Comparison of ENCODE assay signal across 22 cellular contexts in the genomic region with DNA sequence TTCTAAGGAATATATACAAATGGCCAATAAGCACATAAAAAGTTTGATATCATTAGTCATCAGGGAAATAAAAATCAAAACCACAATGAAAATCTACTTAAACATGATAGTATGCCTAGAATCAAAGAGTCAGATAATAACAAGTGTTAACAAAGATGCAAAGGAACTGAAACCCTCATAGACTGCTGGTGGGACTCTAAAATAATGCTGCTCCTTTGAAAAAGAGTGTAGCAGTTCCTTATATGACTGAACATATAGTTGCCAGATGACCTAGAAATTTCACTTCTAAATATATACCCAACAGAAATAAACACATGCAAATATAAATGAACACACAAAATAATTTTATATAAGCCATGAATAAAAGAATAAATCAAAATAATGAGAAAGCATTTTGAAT.
DNase-seq lines count a peak whose midpoint lies in the region; ATAC-seq and TF ChIP-seq lines count a peak whose summit lies in the region.
"Had no signal": no experiment of that assay in that cellular context is flagged by ENCODE, and none has a peak within 500 bp of the region (broad histone marks: within the 10 kb centered on the region; RNA-seq: fewer than 3 reads in every experiment).

No MANE protein-coding gene starts in this region.

- no peaks in the 10 kb centered on the region for H3K9me3 ChIP-seq in ascending aorta
- H3K9me3 ChIP-seq: adrenal gland, thoracic aorta had no signal

- no peaks in the 10 kb centered on the region for H3K36me3 Mint-ChIP-seq in mesothelial cell of epicardium

- intact Hi-C loops in ascending aorta (cut with DNase I), result no loop called here

- H3K4me1 Mint-ChIP-seq in mesothelial cell of epicardium, result no peaks in the 10 kb centered on the region
- H3K4me1 Mint-ChIP-seq: H9, nephron had no signal

- H3K27me3 ChIP-seq in ascending aorta, result no peaks in the 10 kb centered on the region
- H3K27me3 ChIP-seq: adrenal gland had no signal

- TF ChIP-seq CTCF in ascending aorta (IDR thresholded peaks at IDR 0.05) (no peak), mesothelial cell of epicardium (IDR thresholded peaks at IDR 0.05; ENCODE audit: unreplicated experiment) (no peak)

- H3K36me3 ChIP-seq in ascending aorta, result no peaks in the 10 kb centered on the region
- H3K36me3 ChIP-seq: adrenal gland, thoracic aorta had no signal

- DNase-seq in AML-193 (lab: John Stamatoyannopoulos, UW) (no peak), ascending aorta (ENCODE audit: low spot score in 2 of 2) (no peak), mesothelial cell of epicardium (ENCODE audit: low spot score in 2 of 2, unreplicated experiment in 2 of 2) (no peak)
- no peak for DNase-seq in stimulated activated CD4-positive, alpha-beta T cell treated with anti-CD3 and anti-CD28 coated beads, Interleukin-15, amount 100 ng/mL, for 24 hours
- DNase-seq: activated CD4-positive, alpha-beta T cell treated with anti-CD3 and anti-CD28 coated beads, Interleukin-2, amount 50 U/mL, for 4 hours; adrenal gland; foreskin melanocyte; H9; NCI-H1694 treated with DMSO at 0.1 percent for 48 hours; NCI-H510A treated with DMSO at 0.1 percent for 48 hours; PC-3; stimulated activated CD4-positive, alpha-beta T cell treated with anti-CD3 and anti-CD28 coated beads, Interleukin-1b, Interleukin-23, amount 100 ng/mL, for 48 hours; stimulated activated CD8-positive, alpha-beta memory T cell treated with anti-CD3 and anti-CD28 coated beads, Interleukin-4, amount 100 ng/mL, for 48 hours had no signal

- ATAC-seq in GM18870 (IDR thresholded peaks at IDR 0.05; ENCODE audit: unreplicated experiment) (peak; percentile 88), GM21576 (IDR thresholded peaks at IDR 0.05; ENCODE audit: unreplicated experiment) (peak; percentile 90), HG03159 (IDR thresholded peaks at IDR 0.05; ENCODE audit: unreplicated experiment) (peak; percentile 87)
- ATAC-seq: PC-3 had no signal

- H3K27me3 Mint-ChIP-seq in mesothelial cell of epicardium (ENCODE audit: low read depth), result no peaks in the 10 kb centered on the region

- no peaks in the 10 kb centered on the region for H3K4me1 ChIP-seq in ascending aorta
- H3K4me1 ChIP-seq: adrenal gland had no signal

- no peak overlapping the region for H3K27ac ChIP-seq in ascending aorta
- H3K27ac ChIP-seq: adrenal gland, C4-2B, SK-N-MC, thoracic aorta had no signal

- H3K4me3 Mint-ChIP-seq in mesothelial cell of epicardium, result no peak overlapping the region
- H3K4me3 Mint-ChIP-seq: activated T-helper 1 cell treated with anti-CD3 and anti-CD28 coated beads, Interleukin-12 subunit alpha, Interleukin-12 subunit beta, Interleukin-2, Interleukin-4 antibody, amounts not matched to agents 30 ng/mL and 10 ng/mL and 1 ng/mL, durations not matched to agents 14 hours and 24 hours and 36 hours; H9; nephron had no signal

- H3K4me3 ChIP-seq in ascending aorta, result no peak overlapping the region
- H3K4me3 ChIP-seq: adrenal gland, lung, SK-N-MC, thoracic aorta had no signal

- H3K27ac Mint-ChIP-seq in mesothelial cell of epicardium, result no peak overlapping the region
- H3K27ac Mint-ChIP-seq: activated T-helper 1 cell treated with anti-CD3 and anti-CD28 coated beads, Interleukin-12 subunit alpha, Interleukin-12 subunit beta, Interleukin-2, Interleukin-4 antibody, amounts not matched to agents 30 ng/mL and 10 ng/mL and 1 ng/mL, durations not matched to agents 14 hours and 24 hours and 36 hours; H9; nephron had no signal

- peaks cover 12% of the 10 kb centered on the region for H3K9me3 Mint-ChIP-seq in mesothelial cell of epicardium
- H3K9me3 Mint-ChIP-seq: activated T-helper 1 cell treated with anti-CD3 and anti-CD28 coated beads, Interleukin-12 subunit alpha, Interleukin-12 subunit beta, Interleukin-2, Interleukin-4 antibody, amounts not matched to agents 30 ng/mL and 10 ng/mL and 1 ng/mL, durations not matched to agents 14 hours and 24 hours and 36 hours; H9 had no signal
